ENCODE assay signal across 9 cellular contexts in the genomic region with DNA sequence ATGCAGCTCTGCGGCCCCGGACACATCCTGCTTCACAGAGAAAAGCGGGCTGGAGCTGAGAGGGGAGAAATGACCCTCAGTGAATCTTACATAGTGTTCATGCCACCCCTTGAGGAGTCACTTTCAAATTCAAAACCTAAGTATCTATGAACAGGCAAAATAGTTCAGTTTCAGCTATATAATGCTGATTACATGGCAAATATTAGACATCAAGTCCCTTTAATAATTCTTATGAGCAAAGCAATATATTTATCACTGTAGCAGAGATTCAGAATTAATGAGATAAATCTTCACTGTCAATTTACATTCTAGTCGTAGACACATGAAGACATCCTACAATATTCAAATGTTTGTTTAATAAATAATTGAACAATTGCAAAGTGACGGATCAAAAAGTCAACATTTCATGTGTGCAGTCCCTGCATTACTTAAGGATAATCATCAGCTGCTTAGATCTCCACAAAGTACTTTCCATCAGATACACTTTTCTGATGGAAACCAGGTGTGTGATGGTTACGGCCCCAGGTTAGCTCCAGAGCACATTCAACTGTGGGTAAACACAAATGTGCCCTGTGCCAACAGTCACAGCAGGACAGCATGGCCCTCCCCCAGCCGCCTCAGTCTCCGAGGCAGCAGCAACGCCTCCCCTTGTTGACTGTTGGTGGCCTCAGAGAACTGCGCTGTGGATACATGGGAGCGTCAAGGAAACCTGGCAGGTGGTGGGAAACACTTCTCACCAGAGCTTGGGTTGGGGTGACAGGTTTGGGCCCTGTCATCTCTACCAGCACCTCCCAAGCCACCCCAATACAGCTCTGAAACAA. TPM values are rescaled to one million over a fixed set of nuclear protein-coding genes. Genes with fewer than 3 reads are reported as not detected.
DNase-seq lines count a peak whose midpoint lies in the region; ATAC-seq and TF ChIP-seq lines count a peak whose summit lies in the region.
"Had no signal": no experiment of that assay in that cellular context is flagged by ENCODE, and none has a peak within 500 bp of the region (broad histone marks: within the 10 kb centered on the region; RNA-seq: fewer than 3 reads in every experiment).

No MANE protein-coding gene starts in this region.

- peak overlapping the region; percentile 84 to 99 (median 87); a peak in 21 of 22 replicates for H3K4me2 ChIP-seq in BLaER1 treated with 17β-estradiol and CSF1 and Interleukin-3, amounts not matched to agents 10 nM and 100 nM

- H3K9me3 ChIP-seq in BLaER1 treated with 17β-estradiol and CSF1 and Interleukin-3, amounts not matched to agents 10 nM and 100 nM (replicated peaks in 1 of 11), result peaks cover 0 to 14% (median 9%) of the 10 kb centered on the region in 11 experiments; a peak in 13 of 22 replicates
- H3K9me3 ChIP-seq in HUES64 (ENCODE audit: insufficient read depth, low read depth, low read length) (no peaks in the 10 kb centered on the region), adipocyte (ENCODE audit: control insufficient read depth, low read length) (no peaks in the 10 kb centered on the region), mesodermal cell (ENCODE audit: control insufficient read depth, low read length) (no peaks in the 10 kb centered on the region), A673 (ENCODE audit: low read depth, low read length, poor library complexity, severe bottlenecking) (no peaks in the 10 kb centered on the region)

- no peak for DNase-seq in adipocyte (ENCODE audit: low read depth)
- no peak for DNase-seq in NCI-H446 treated with DMSO at 0.1 percent for 48 hours (lab: John Stamatoyannopoulos, UW)
- DNase-seq in stimulated activated naive CD4-positive, alpha-beta T cell (lab: John Stamatoyannopoulos, UW), result no peak
- DNase-seq in A673 (ENCODE audit: low spot score), result no peak
- DNase-seq: T-helper 9 cell had no signal

- H3K27me3 ChIP-seq in BLaER1 treated with 17β-estradiol and CSF1 and Interleukin-3, amounts not matched to agents 10 nM and 100 nM, result peaks cover 60 to 76% (median 67%) of the 10 kb centered on the region in 11 experiments
- H3K27me3 ChIP-seq in HUES64 (ENCODE audit: insufficient read depth, low read length), result peaks cover 74% of the 10 kb centered on the region
- H3K27me3 ChIP-seq in adipocyte (replicated peaks; ENCODE audit: control insufficient read depth, insufficient read depth, low read length), result peaks cover 54% of the 10 kb centered on the region
- peaks cover 59% of the 10 kb centered on the region for H3K27me3 ChIP-seq in A673 (replicated peaks; ENCODE audit: insufficient read depth, low read depth, low read length, poor library complexity)

- CTCF ChIA-PET in A673 (lab: Charles Lee), result no interaction called here

- 38% methylated on average over 11 of the region's 11 CpGs for WGBS in HUES64
- WGBS in mesodermal cell (ENCODE audit: insufficient coverage in 2 of 2), 2 experiments, result 29 to 63% methylated on average over 3 to 6 of the region's 11 CpGs

- H4K20me1 ChIP-seq in BLaER1 treated with 17β-estradiol and CSF1 and Interleukin-3, amounts not matched to agents 10 nM and 100 nM, result peaks cover 0 to 33% (median 20%) of the 10 kb centered on the region in 11 experiments; a peak in 12 of 22 replicates

- H3K9ac ChIP-seq in BLaER1 treated with 17β-estradiol and CSF1 and Interleukin-3, amounts not matched to agents 10 nM and 100 nM, result peak overlapping the region in 4 of 11 experiments; percentile 17 to 61 (median 54); a peak in 4 of 22 replicates
- H3K9ac ChIP-seq in HUES64 (ENCODE audit: low read depth, low read length), result no peak overlapping the region
- no peak overlapping the region for H3K9ac ChIP-seq in adipocyte (ENCODE audit: low read length)

- POLR2A ChIA-PET in A673 (lab: Charles Lee; ENCODE audit: low non-redundant PET), result no interaction called here

- no peak overlapping the region for H3K27ac ChIP-seq in BLaER1 treated with 17β-estradiol and CSF1 and Interleukin-3, amounts not matched to agents 10 nM and 100 nM
- no peak overlapping the region for H3K27ac ChIP-seq in HUES64 (ENCODE audit: low read depth, low read length)
- no peak overlapping the region for H3K27ac ChIP-seq in mesodermal cell (ENCODE audit: low read depth, low read length, severe bottlenecking)
- no peak overlapping the region for H3K27ac ChIP-seq in A673 (ENCODE audit: low read depth, low read length, poor library complexity, severe bottlenecking)

- H3K4me3 ChIP-seq in BLaER1 treated with 17β-estradiol and CSF1 and Interleukin-3, amounts not matched to agents 10 nM and 100 nM, result peak overlapping the region; percentile 49 to 69 (median 54); a peak in 18 of 20 replicates
- peak overlapping the region; percentile 51 for H3K4me3 ChIP-seq in HUES64 (ENCODE audit: low read length)
- H3K4me3 ChIP-seq in adipocyte (ENCODE audit: low read length), result peak overlapping the region; percentile 56
- H3K4me3 ChIP-seq in mesodermal cell (ENCODE audit: extremely low read depth, insufficient read depth, low read length, poor library complexity, severe bottlenecking), result peak overlapping the region; percentile 38
- no peak overlapping the region for H3K4me3 ChIP-seq in A673 (ENCODE audit: low read depth, low read length, poor library complexity, severe bottlenecking)

- ATAC-seq in GM21576 (IDR thresholded peaks at IDR 0.05; ENCODE audit: unreplicated experiment), result no peak

- H3K4me1 ChIP-seq in BLaER1 treated with 17β-estradiol and CSF1 and Interleukin-3, amounts not matched to agents 10 nM and 100 nM, result peaks cover 0 to 16% (median 12%) of the 10 kb centered on the region in 10 experiments; a peak in 16 of 20 replicates
- H3K4me1 ChIP-seq in HUES64 (ENCODE audit: insufficient read depth, low read length), result peaks cover 7% of the 10 kb centered on the region
- H3K4me1 ChIP-seq in adipocyte (ENCODE audit: control insufficient read depth, insufficient read depth, low read length), result no peaks in the 10 kb centered on the region
- no peaks in the 10 kb centered on the region for H3K4me1 ChIP-seq in mesodermal cell (ENCODE audit: control insufficient read depth, insufficient read depth, low read length, poor library complexity, severe bottlenecking)
- H3K4me1 ChIP-seq in A673 (ENCODE audit: insufficient read depth, low read length, poor library complexity, severe bottlenecking), result no peaks in the 10 kb centered on the region

- no peak for TF ChIP-seq CTCF in A673 (conservative IDR thresholded peaks at IDR 0.05; ENCODE audit: low read depth, low read length)

- H3K36me3 ChIP-seq in BLaER1 treated with 17β-estradiol and CSF1 and Interleukin-3, amounts not matched to agents 10 nM and 100 nM, result no peaks in the 10 kb centered on the region
- H3K36me3 ChIP-seq in HUES64 (ENCODE audit: insufficient read depth, low read length), result no peaks in the 10 kb centered on the region
- H3K36me3 ChIP-seq in adipocyte (ENCODE audit: control insufficient read depth, insufficient read depth, low read length, severe bottlenecking), result no peaks in the 10 kb centered on the region
- no peaks in the 10 kb centered on the region for H3K36me3 ChIP-seq in mesodermal cell (ENCODE audit: control insufficient read depth, insufficient read depth, low read length)
- no peaks in the 10 kb centered on the region for H3K36me3 ChIP-seq in A673 (ENCODE audit: insufficient read depth, low read length, poor library complexity, severe bottlenecking)

- BruUV-seq in A673 (replicated peaks; lab: Mats Ljungman, UMichigan), result no TSS peak

- intact Hi-C loops in A673 (cut with micrococcal nuclease; ENCODE audit: unreplicated experiment), result no loop called here

RNA-seq across cellular contexts. Expression of a gene that starts 0.8 kb away (rescaled TPM):
- not detected for polyA plus RNA-seq in HUES64 (2013, experiment 1 of 2)
- not detected for polyA plus RNA-seq in HUES64 (2013, experiment 2 of 2)
- 0.11 TPM for polyA plus RNA-seq in mesodermal cell (2013, experiment 1 of 2)
- polyA plus RNA-seq in mesodermal cell (2013, experiment 2 of 2), result not detected
- 0.17 and 0.50 TPM in 2 replicates for total RNA-seq in A673 (2021)

RNA-seq across cellular contexts. Expression of a gene that starts 33.4 kb away (rescaled TPM):
- 40.1 TPM for polyA plus RNA-seq in HUES64 (2013, experiment 1 of 2)
- 43.3 TPM for polyA plus RNA-seq in HUES64 (2013, experiment 2 of 2)
- polyA plus RNA-seq in mesodermal cell (2013, experiment 1 of 2), result 54.4 TPM
- polyA plus RNA-seq in mesodermal cell (2013, experiment 2 of 2), result 53.5 TPM
- 52.8 and 62.0 TPM in 2 replicates for total RNA-seq in A673 (2021)
